19 cellular contexts compared by ENCODE assay signal in genomic region chr14:102452302-102452701, GRCh38. TPM values are rescaled to one million over a fixed set of nuclear protein-coding genes. Genes with fewer than 3 reads are reported as not detected.
DNase-seq lines count a peak whose midpoint lies in the region; ATAC-seq and TF ChIP-seq lines count a peak whose summit lies in the region.
"Had no signal": no experiment of that assay in that cellular context is flagged by ENCODE, and none has a peak within 500 bp of the region (broad histone marks: within the 10 kb centered on the region; RNA-seq: fewer than 3 reads in every experiment).

No MANE protein-coding gene starts in this region.

- no peak for DNase-seq in SK-N-MC (ENCODE audit: low read depth, low spot score)
- DNase-seq in chondrocyte (ENCODE audit: low spot score) = peak; percentile 73
- DNase-seq in sigmoid colon = peak; percentile 49
- no peak for DNase-seq in WERI-Rb-1
- no peak for DNase-seq in ureter (ENCODE audit: low spot score)
- DNase-seq in activated CD4-positive, alpha-beta T cell treated with anti-CD3 and anti-CD28 coated beads for 36 hours = no peak
- DNase-seq: ACHN; BE2C; CD4-positive, CD25-positive, alpha-beta regulatory T cell; CD8-positive, alpha-beta memory T cell; COR-L47; DMS 273 treated with DMSO at 0.1 percent for 48 hours; DMS53; DND-41; EL; HCEC 1CT had no signal

- H3K4me3 ChIP-seq in SK-N-MC = no peak overlapping the region
- H3K4me3 ChIP-seq in sigmoid colon = no peak overlapping the region
- H3K4me3 ChIP-seq in WERI-Rb-1 (ENCODE audit: low read depth, low read length) = no peak overlapping the region
- H3K4me3 ChIP-seq: GM23338 had no signal

- H3K27me3 ChIP-seq in sigmoid colon = no peaks in the 10 kb centered on the region
- no peaks in the 10 kb centered on the region for H3K27me3 ChIP-seq in WERI-Rb-1 (ENCODE audit: insufficient read depth, low read depth, severe bottlenecking)
- H3K27me3 ChIP-seq: BE2C had no signal

- no peaks in the 10 kb centered on the region for H3K4me1 ChIP-seq in sigmoid colon
- H3K4me1 ChIP-seq: BE2C had no signal

- POLR2A ChIA-PET in activated CD4-positive, alpha-beta T cell treated with anti-CD3 and anti-CD28 coated beads for 36 hours (lab: Charles Lee) = no interaction called here

- H3K27ac Mint-ChIP-seq in chondrocyte (ENCODE audit: unreplicated experiment) = no peak overlapping the region
- no peak overlapping the region for H3K27ac Mint-ChIP-seq in activated CD4-positive, alpha-beta T cell treated with anti-CD3 and anti-CD28 coated beads for 36 hours
- H3K27ac Mint-ChIP-seq: CD4-positive, CD25-positive, alpha-beta regulatory T cell; GM23338; IgD-negative memory B cell had no signal

- H3K9me3 Mint-ChIP-seq in chondrocyte (ENCODE audit: low read depth) = no peaks in the 10 kb centered on the region
- no peaks in the 10 kb centered on the region for H3K9me3 Mint-ChIP-seq in activated CD4-positive, alpha-beta T cell treated with anti-CD3 and anti-CD28 coated beads for 36 hours (ENCODE audit: low read depth)
- H3K9me3 Mint-ChIP-seq: CD4-positive, CD25-positive, alpha-beta regulatory T cell; CD8-positive, alpha-beta memory T cell; GM23338; IgD-negative memory B cell had no signal

- TF ChIP-seq EP300 in sigmoid colon (IDR thresholded peaks at IDR 0.05) = no peak

- no peaks in the 10 kb centered on the region for H3K27me3 Mint-ChIP-seq in chondrocyte (ENCODE audit: low read depth)
- H3K27me3 Mint-ChIP-seq in activated CD4-positive, alpha-beta T cell treated with anti-CD3 and anti-CD28 coated beads for 36 hours = no peaks in the 10 kb centered on the region
- H3K27me3 Mint-ChIP-seq: CD4-positive, CD25-positive, alpha-beta regulatory T cell; CD8-positive, alpha-beta memory T cell; IgD-negative memory B cell had no signal

- peaks cover 27% of the 10 kb centered on the region for H3K36me3 ChIP-seq in SK-N-MC (ENCODE audit: insufficient read depth, low read length)
- peaks cover 18 to 96% (median 51%) of the 10 kb centered on the region in 4 donors for H3K36me3 ChIP-seq in sigmoid colon
- peaks cover 4% of the 10 kb centered on the region; the same call in 1 of the 2 replicates for H3K36me3 ChIP-seq in WERI-Rb-1

- no peaks in the 10 kb centered on the region for H3K4me1 Mint-ChIP-seq in chondrocyte (ENCODE audit: low read depth)
- H3K4me1 Mint-ChIP-seq in activated CD4-positive, alpha-beta T cell treated with anti-CD3 and anti-CD28 coated beads for 36 hours = no peaks in the 10 kb centered on the region
- H3K4me1 Mint-ChIP-seq: CD8-positive, alpha-beta memory T cell; GM23338; IgD-negative memory B cell had no signal

- TF ChIP-seq CTCF in chondrocyte (IDR thresholded peaks at IDR 0.05) = no peak
- TF ChIP-seq CTCF in sigmoid colon (IDR thresholded peaks at IDR 0.05) = no peak
- no peak for TF ChIP-seq CTCF in WERI-Rb-1 (IDR thresholded peaks at IDR 0.05; ENCODE audit: low read depth, low read length)

- no peak for ATAC-seq in activated CD4-positive, alpha-beta T cell treated with anti-CD3 and anti-CD28 coated beads for 36 hours
- ATAC-seq: GM23338 had no signal

- 96% methylated on average over 24 of the region's 24 CpGs for WGBS in sigmoid colon, 2 donors

- TF ChIP-seq POLR2A in sigmoid colon (IDR thresholded peaks at IDR 0.05) = no peak

- intact Hi-C loops in sigmoid colon (cut with DNase I) = no loop called here
- intact Hi-C loops in activated CD4-positive, alpha-beta T cell treated with anti-CD3 and anti-CD28 coated beads for 36 hours (cut with DNase I, micrococcal nuclease) = no loop called here

- no peak overlapping the region for H3K9ac ChIP-seq in SK-N-MC (ENCODE audit: insufficient read length)

- H3K27ac ChIP-seq in SK-N-MC = 0 out of 2 replicates have a peak overlapping the region, but pooled peaks have one; percentile 55
- H3K27ac ChIP-seq in sigmoid colon = no peak overlapping the region
- H3K27ac ChIP-seq in WERI-Rb-1 = no peak overlapping the region
- H3K27ac ChIP-seq: HL-60 had no signal

- peaks cover 30% of the 10 kb centered on the region for H3K36me3 Mint-ChIP-seq in chondrocyte (ENCODE audit: low read depth)
- H3K36me3 Mint-ChIP-seq in activated CD4-positive, alpha-beta T cell treated with anti-CD3 and anti-CD28 coated beads for 36 hours (ENCODE audit: low read depth) = peaks cover 7% of the 10 kb centered on the region

- CTCF ChIA-PET in activated CD4-positive, alpha-beta T cell treated with anti-CD3 and anti-CD28 coated beads for 36 hours (lab: Charles Lee) = interaction anchor here (1.0 to 1.4 kb wide), 2 partner anchors 64 to 72 kb away, joined by 3 read pairs; no protein-coding TSS in a partner anchor

- H3K4me3 Mint-ChIP-seq in chondrocyte (ENCODE audit: unreplicated experiment) = no peak overlapping the region
- no peak overlapping the region for H3K4me3 Mint-ChIP-seq in activated CD4-positive, alpha-beta T cell treated with anti-CD3 and anti-CD28 coated beads for 36 hours
- H3K4me3 Mint-ChIP-seq: CD4-positive, CD25-positive, alpha-beta regulatory T cell; CD8-positive, alpha-beta memory T cell; GM23338; IgD-negative memory B cell had no signal

- H3K9me3 ChIP-seq in SK-N-MC (ENCODE audit: low read depth, low read length) (no peaks in the 10 kb centered on the region), sigmoid colon (no peaks in the 10 kb centered on the region), WERI-Rb-1 (ENCODE audit: severe bottlenecking) (no peaks in the 10 kb centered on the region)
- H3K9me3 ChIP-seq: BE2C had no signal

RNA-seq across cellular contexts. Expression of gene ANKRD9, which starts 57.3 kb away (rescaled TPM):
- 17.3 to 19.5 TPM (median 18.0 TPM) in 3 replicates for total RNA-seq in chondrocyte
- total RNA-seq in sigmoid colon = 10 to 100 TPM; 16.1 to 36.0 (median 23.4) TPM
- 10 to 100 TPM in 2 of 3 donors, 1 to 10 TPM in 1; 9.6 to 28.7 (median 16.4) TPM for polyA plus RNA-seq in sigmoid colon
- total RNA-seq in ureter = 11.5 TPM
- 1 to 10 TPM; 4.8 to 9.3 TPM for total RNA-seq in activated CD4-positive, alpha-beta T cell treated with anti-CD3 and anti-CD28 coated beads for 36 hours

Comparison
In these comparisons a context has a peak if more than half of its experiments do, and no peak if none do; other contexts are left out.
1. DNase-seq: peak in chondrocyte (single experiment) and sigmoid colon (single experiment); none in SK-N-MC (single experiment), WERI-Rb-1 (single experiment), ureter (single experiment) and activated CD4-positive, alpha-beta T cell treated with anti-CD3 and anti-CD28 coated beads for 36 hours (single experiment).